In the genomic region with DNA sequence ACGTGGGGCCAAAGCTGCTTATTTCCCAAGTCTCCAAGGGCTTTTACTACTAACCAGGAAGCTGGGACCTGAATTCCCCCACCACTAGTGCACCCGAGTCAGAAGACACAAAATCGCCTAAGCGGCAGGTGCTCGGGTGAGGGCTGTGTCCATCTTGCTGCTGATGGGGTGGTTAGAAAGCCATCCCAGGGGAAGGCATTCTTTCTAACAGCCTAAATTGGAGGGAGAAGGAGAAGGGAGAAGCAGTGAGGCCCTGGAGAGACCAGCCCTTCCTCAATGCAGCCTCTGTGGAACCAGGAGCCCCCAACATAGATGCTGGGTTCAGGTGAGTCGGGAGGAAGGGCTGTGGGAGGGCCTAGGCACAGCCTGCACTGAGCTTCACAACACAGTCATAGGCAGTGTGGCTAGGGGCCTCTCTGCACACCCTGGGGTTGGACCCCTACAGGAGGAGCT, we compare ENCODE assay signal across 12 cellular contexts. TPM values are rescaled to one million over a fixed set of nuclear protein-coding genes. Genes with fewer than 3 reads are reported as not detected.
"Had no signal": no experiment of that assay in that cellular context is flagged by ENCODE, and none has a peak within 500 bp of the region (broad histone marks: within the 10 kb centered on the region; RNA-seq: fewer than 3 reads in every experiment).

No MANE protein-coding gene starts in this region.

- H3K9me3 ChIP-seq: gastroesophageal sphincter, heart right ventricle had no signal

- H3K4me1 ChIP-seq: gastroesophageal sphincter, heart right ventricle had no signal

- H3K9me3 Mint-ChIP-seq: naive thymus-derived CD4-positive, alpha-beta T cell; stimulated activated naive B cell treated with anti-CD40 and anti-IgM and Interleukin-4, amounts not matched to agents 10 μg/mL and 1 μg/mL and 100 μg/mL, for 72 hours; type B pancreatic cell had no signal

- H3K27ac Mint-ChIP-seq: naive thymus-derived CD4-positive, alpha-beta T cell; stimulated activated naive B cell treated with anti-CD40 and anti-IgM and Interleukin-4, amounts not matched to agents 10 μg/mL and 1 μg/mL and 100 μg/mL, for 72 hours had no signal

- ATAC-seq: gastroesophageal sphincter; heart right ventricle; left colon; naive thymus-derived CD4-positive, alpha-beta T cell; stimulated activated naive B cell treated with anti-CD40 and anti-IgM and Interleukin-4, amounts not matched to agents 10 μg/mL and 1 μg/mL and 100 μg/mL, for 72 hours had no signal

- H3K4me1 Mint-ChIP-seq: naive thymus-derived CD4-positive, alpha-beta T cell; stimulated activated naive B cell treated with anti-CD40 and anti-IgM and Interleukin-4, amounts not matched to agents 10 μg/mL and 1 μg/mL and 100 μg/mL, for 72 hours had no signal

- DNase-seq: activated CD4-positive, alpha-beta T cell treated with anti-CD3 and anti-CD28 coated beads, Interleukin-2, amount 50 U/mL, for 4 hours; activated naive CD4-positive, alpha-beta T cell; mammary epithelial cell; naive thymus-derived CD4-positive, alpha-beta T cell; nucleus accumbens; stimulated activated naive B cell treated with anti-CD40 and anti-IgM and Interleukin-4, amounts not matched to agents 10 μg/mL and 1 μg/mL and 100 μg/mL, for 72 hours had no signal

- H3K27me3 Mint-ChIP-seq: type B pancreatic cell had no signal

- H3K36me3 ChIP-seq: gastroesophageal sphincter, heart right ventricle had no signal

- H3K27me3 ChIP-seq: gastroesophageal sphincter, heart right ventricle had no signal

- H3K4me3 ChIP-seq: gastroesophageal sphincter, heart right ventricle, SK-N-MC had no signal

- H3K36me3 Mint-ChIP-seq: naive thymus-derived CD4-positive, alpha-beta T cell; stimulated activated naive B cell treated with anti-CD40 and anti-IgM and Interleukin-4, amounts not matched to agents 10 μg/mL and 1 μg/mL and 100 μg/mL, for 72 hours; type B pancreatic cell had no signal

- H3K4me3 Mint-ChIP-seq: naive thymus-derived CD4-positive, alpha-beta T cell; stimulated activated naive B cell treated with anti-CD40 and anti-IgM and Interleukin-4, amounts not matched to agents 10 μg/mL and 1 μg/mL and 100 μg/mL, for 72 hours; type B pancreatic cell had no signal

- H3K27ac ChIP-seq: gastroesophageal sphincter, heart right ventricle, SK-N-MC had no signal

RNA-seq across cellular contexts. Expression of gene KCNIP3, which starts 24.8 kb away (rescaled TPM):
- total RNA-seq: mononuclear cell had no signal
